9 cellular contexts compared by ENCODE assay signal in genomic region chr20:32674362-32674789, GRCh38. TPM values are rescaled to one million over a fixed set of nuclear protein-coding genes. Genes with fewer than 3 reads are reported as not detected.
DNase-seq lines count a peak whose midpoint lies in the region; ATAC-seq and TF ChIP-seq lines count a peak whose summit lies in the region.
"Had no signal": no experiment of that assay in that cellular context is flagged by ENCODE, and none has a peak within 500 bp of the region (broad histone marks: within the 10 kb centered on the region; RNA-seq: fewer than 3 reads in every experiment).

No MANE protein-coding gene starts in this region.

- no peak overlapping the region for H3K27ac ChIP-seq in prostate gland

- no peaks in the 10 kb centered on the region for H3K36me3 Mint-ChIP-seq in activated CD8-positive, alpha-beta T cell treated with anti-CD3 and anti-CD28 coated beads for 36 hours (ENCODE audit: low read depth)

- DNase-seq in AG09309 (ENCODE audit: low read depth) (no peak), GM20000 (ENCODE audit: low spot score) (peak; percentile 71), NCI-H748 (lab: John Stamatoyannopoulos, UW; ENCODE audit: unreplicated experiment) (peak; percentile 75), epithelial cell of esophagus (ENCODE audit: low read depth) (peak; percentile 73), prostate gland (ENCODE audit: low spot score) (peak; percentile 18)
- DNase-seq in activated CD8-positive, alpha-beta T cell treated with anti-CD3 and anti-CD28 coated beads for 36 hours, result peak; percentile 87

- no peaks in the 10 kb centered on the region for H3K36me3 ChIP-seq in prostate gland

- ATAC-seq in activated CD8-positive, alpha-beta T cell treated with anti-CD3 and anti-CD28 coated beads for 36 hours, result peak; percentile 37
- no peak for ATAC-seq in GM21526 (IDR thresholded peaks at IDR 0.05; ENCODE audit: low FRiP score, unreplicated experiment)
- no peak for ATAC-seq in GM21737 (IDR thresholded peaks at IDR 0.05; ENCODE audit: unreplicated experiment)

- intact Hi-C loops in activated CD8-positive, alpha-beta T cell treated with anti-CD3 and anti-CD28 coated beads for 36 hours (cut with micrococcal nuclease), result loop anchor here (1.0 kb wide), 1 partner anchor 103 kb away; no protein-coding TSS in a partner anchor
- intact Hi-C loops in prostate gland (cut with DNase I), result no loop called here

- TF ChIP-seq CTCF in AG09309 (IDR thresholded peaks at IDR 0.05; ENCODE audit: control insufficient read depth, insufficient read depth, low read depth, low read length, missing control alignments) (peak; percentile 79), GM20000 (IDR thresholded peaks at IDR 0.05; ENCODE audit: extremely low read depth, missing control alignments) (peak; percentile 71), epithelial cell of esophagus (IDR thresholded peaks at IDR 0.05; ENCODE audit: insufficient read depth, low read depth, low read length, missing control alignments) (peak; percentile 87), prostate gland (IDR thresholded peaks at IDR 0.05) (peak in 3 of 4 experiments; percentile 55 to 67 (median 59))
- TF ChIP-seq CTCF in activated CD8-positive, alpha-beta T cell treated with anti-CD3 and anti-CD28 coated beads for 36 hours (IDR thresholded peaks at IDR 0.05), result peak; percentile 89

- peaks cover 24% of the 10 kb centered on the region for H3K4me1 Mint-ChIP-seq in activated CD8-positive, alpha-beta T cell treated with anti-CD3 and anti-CD28 coated beads for 36 hours (ENCODE audit: low read depth)

- H3K9me3 ChIP-seq in prostate gland, result no peaks in the 10 kb centered on the region

- no peaks in the 10 kb centered on the region for H3K27me3 ChIP-seq in prostate gland (replicated peaks; ENCODE audit: insufficient read depth)

- 64% methylated on average over 5 of the region's 5 CpGs for WGBS in prostate gland

- CTCF ChIA-PET in activated CD8-positive, alpha-beta T cell treated with anti-CD3 and anti-CD28 coated beads for 36 hours (lab: Charles Lee), result interaction anchor here (0.6 to 9.0 kb wide), 29 partner anchors 9 to 271 kb away, joined by 3 to 356 read pairs (median 5); partner anchors contain the start of gene COMMD7

- no peak overlapping the region for H3K4me3 Mint-ChIP-seq in activated CD8-positive, alpha-beta T cell treated with anti-CD3 and anti-CD28 coated beads for 36 hours

- no peak for TF ChIP-seq POLR2A in prostate gland (IDR thresholded peaks at IDR 0.05)

- H3K4me3 ChIP-seq in AG09309 (ENCODE audit: control insufficient read depth, low read depth, low read length) (no peak overlapping the region), epithelial cell of esophagus (ENCODE audit: low read length) (no peak overlapping the region), prostate gland (no peak overlapping the region)
- H3K4me3 ChIP-seq: skin epidermis had no signal

- peak overlapping the region; percentile 36 for H3K27ac Mint-ChIP-seq in activated CD8-positive, alpha-beta T cell treated with anti-CD3 and anti-CD28 coated beads for 36 hours

- POLR2A ChIA-PET in activated CD8-positive, alpha-beta T cell treated with anti-CD3 and anti-CD28 coated beads for 36 hours (lab: Charles Lee), result interaction anchor here (0.9 to 2.2 kb wide), 4 partner anchors 102 to 134 kb away, joined by 3 to 16 read pairs (median 8); no protein-coding TSS in a partner anchor

- H3K27me3 Mint-ChIP-seq in activated CD8-positive, alpha-beta T cell treated with anti-CD3 and anti-CD28 coated beads for 36 hours, result no peaks in the 10 kb centered on the region

- H3K4me1 ChIP-seq in prostate gland (replicated peaks), result no peaks in the 10 kb centered on the region

- no peaks in the 10 kb centered on the region for H3K9me3 Mint-ChIP-seq in activated CD8-positive, alpha-beta T cell treated with anti-CD3 and anti-CD28 coated beads for 36 hours

RNA-seq across cellular contexts. Expression of gene C20orf203, which starts 0.6 kb away (rescaled TPM):
- under 1 TPM; 0.16 to 0.47 TPM for total RNA-seq in activated CD8-positive, alpha-beta T cell treated with anti-CD3 and anti-CD28 coated beads for 36 hours
- total RNA-seq in prostate gland, result under 1 TPM; 0.14 to 0.51 TPM
